In genomic region chr6:4930025-4930692, GRCh38 we compare ENCODE assay signal across 27 cellular contexts.
DNase-seq lines count a peak whose midpoint lies in the region; ATAC-seq and TF ChIP-seq lines count a peak whose summit lies in the region.
"Had no signal": no experiment of that assay in that cellular context is flagged by ENCODE, and none has a peak within 500 bp of the region (broad histone marks: within the 10 kb centered on the region; RNA-seq: fewer than 3 reads in every experiment).

No MANE protein-coding gene starts in this region.

- DNase-seq in NCI-H345 (lab: John Stamatoyannopoulos, UW) (peak; percentile 38), NCI-H345 treated with DMSO at 0.1 percent for 48 hours (lab: John Stamatoyannopoulos, UW; ENCODE audit: unreplicated experiment) (no peak), NCI-H774 (lab: John Stamatoyannopoulos, UW) (peak; percentile 40), psoas muscle (no peak), KG1 (lab: John Stamatoyannopoulos, UW) (no peak), hepatic stellate cell (ENCODE audit: low spot score) (no peak), RWPE1 (ENCODE audit: low spot score) (no peak)
- no peak for DNase-seq in central memory CD8-positive, alpha-beta T cell (ENCODE audit: low spot score in 2 of 2)
- DNase-seq: activated CD4-positive, alpha-beta T cell treated with anti-CD3 and anti-CD28 coated beads, Interleukin-2, amount 10 ng/mL, durations not matched to agents 24 days and 14 days; activated CD8-positive, alpha-beta memory T cell treated with anti-CD3 and anti-CD28 coated beads, Interleukin-2, amount 10 ng/mL, durations not matched to agents 7 days and 5 days; BE2C; cerebellar nuclear complex; EL; GM23248; islet precursor cell; naive B cell; NCI-H2171; NCI-H526; SJCRH30; stimulated activated CD4-positive, alpha-beta T cell treated with anti-CD3 and anti-CD28 coated beads, Interleukin-12 subunit alpha, Interleukin-12 subunit beta, amount 100 ng/mL, for 4 hours; stomach; transverse colon had no signal

- peak overlapping the region; percentile 67 for H3K27ac Mint-ChIP-seq in central memory CD8-positive, alpha-beta T cell (ENCODE audit: low read depth)
- H3K27ac Mint-ChIP-seq: activated CD4-positive, alpha-beta T cell treated with anti-CD3 and anti-CD28 coated beads, Interleukin-2, amount 10 ng/mL, durations not matched to agents 24 days and 14 days; activated CD8-positive, alpha-beta memory T cell treated with anti-CD3 and anti-CD28 coated beads, Interleukin-2, amount 10 ng/mL, durations not matched to agents 7 days and 5 days; activated naive CD4-positive, alpha-beta T cell treated with anti-CD3 and anti-CD28 coated beads, Interleukin-2, amount 50 U/mL, for 72 hours; activated T-helper 1 cell treated with anti-CD3 and anti-CD28 coated beads, Interleukin-12 subunit alpha, Interleukin-12 subunit beta, Interleukin-2, Interleukin-4 antibody, amounts not matched to agents 30 ng/mL and 10 ng/mL and 1 ng/mL, durations not matched to agents 14 hours and 24 hours and 36 hours had no signal

- no peaks in the 10 kb centered on the region for H3K27me3 Mint-ChIP-seq in central memory CD8-positive, alpha-beta T cell
- H3K27me3 Mint-ChIP-seq: activated CD4-positive, alpha-beta T cell treated with anti-CD3 and anti-CD28 coated beads, Interleukin-2, amount 10 ng/mL, durations not matched to agents 24 days and 14 days; activated CD8-positive, alpha-beta memory T cell treated with anti-CD3 and anti-CD28 coated beads, Interleukin-2, amount 10 ng/mL, durations not matched to agents 7 days and 5 days; naive B cell had no signal

- intact Hi-C loops in psoas muscle (cut with DNase I), result loop anchor here (10.0 kb wide), 3 partner anchors 125 to 615 kb away; partner anchors contain the start of gene CDYL (in 1 of the 2)

- no peak for ATAC-seq in central memory CD8-positive, alpha-beta T cell (replicated peaks; ENCODE audit: extremely low read depth, poor library complexity, severe bottlenecking)
- ATAC-seq in psoas muscle, result peak in 3 of 4 donors; percentile 29 to 53 (median 43)
- ATAC-seq: activated CD8-positive, alpha-beta memory T cell treated with anti-CD3 and anti-CD28 coated beads, Interleukin-2, amount 10 ng/mL, durations not matched to agents 7 days and 5 days; activated naive CD4-positive, alpha-beta T cell treated with anti-CD3 and anti-CD28 coated beads, Interleukin-2, amount 50 U/mL, for 72 hours; esophagus mucosa had no signal

- POLR2A ChIA-PET in RWPE1 (lab: Yijun Ruan, JAX; ENCODE audit: low non-redundant PET), result no interaction called here

- H3K9me3 Mint-ChIP-seq in central memory CD8-positive, alpha-beta T cell, result no peaks in the 10 kb centered on the region
- H3K9me3 Mint-ChIP-seq: activated CD4-positive, alpha-beta T cell treated with anti-CD3 and anti-CD28 coated beads, Interleukin-2, amount 10 ng/mL, durations not matched to agents 24 days and 14 days; activated naive CD4-positive, alpha-beta T cell treated with anti-CD3 and anti-CD28 coated beads, Interleukin-2, amount 50 U/mL, for 72 hours; activated T-helper 1 cell treated with anti-CD3 and anti-CD28 coated beads, Interleukin-12 subunit alpha, Interleukin-12 subunit beta, Interleukin-2, Interleukin-4 antibody, amounts not matched to agents 30 ng/mL and 10 ng/mL and 1 ng/mL, durations not matched to agents 14 hours and 24 hours and 36 hours; naive B cell had no signal

- no peaks in the 10 kb centered on the region for H3K9me3 ChIP-seq in psoas muscle
- H3K9me3 ChIP-seq: ascending aorta, BE2C, SJCRH30, stomach, transverse colon had no signal

- H3K4me1 ChIP-seq in psoas muscle, result peaks cover 34% of the 10 kb centered on the region

- no peaks in the 10 kb centered on the region for H3K36me3 ChIP-seq in psoas muscle (ENCODE audit: insufficient read depth in 1 of 2, low read depth in 1 of 2)
- H3K36me3 ChIP-seq: ascending aorta, BE2C, SJCRH30, stomach, transverse colon had no signal

- 31 to 40% (median 39%) methylated on average over 4 of the region's 4 CpGs for WGBS in psoas muscle, 3 donors

- peaks cover 63% of the 10 kb centered on the region for H3K4me1 Mint-ChIP-seq in central memory CD8-positive, alpha-beta T cell

- H3K36me3 Mint-ChIP-seq in central memory CD8-positive, alpha-beta T cell (ENCODE audit: insufficient read depth), result peaks cover 4% of the 10 kb centered on the region
- H3K36me3 Mint-ChIP-seq: activated naive CD4-positive, alpha-beta T cell treated with anti-CD3 and anti-CD28 coated beads, Interleukin-2, amount 50 U/mL, for 72 hours had no signal

- no peak overlapping the region for H3K4me3 Mint-ChIP-seq in central memory CD8-positive, alpha-beta T cell
- H3K4me3 Mint-ChIP-seq: activated CD4-positive, alpha-beta T cell treated with anti-CD3 and anti-CD28 coated beads, Interleukin-2, amount 10 ng/mL, durations not matched to agents 24 days and 14 days; activated CD8-positive, alpha-beta memory T cell treated with anti-CD3 and anti-CD28 coated beads, Interleukin-2, amount 10 ng/mL, durations not matched to agents 7 days and 5 days; activated T-helper 1 cell treated with anti-CD3 and anti-CD28 coated beads, Interleukin-12 subunit alpha, Interleukin-12 subunit beta, Interleukin-2, Interleukin-4 antibody, amounts not matched to agents 30 ng/mL and 10 ng/mL and 1 ng/mL, durations not matched to agents 14 hours and 24 hours and 36 hours; naive B cell had no signal

- H3K27ac ChIP-seq in psoas muscle, result no peak overlapping the region
- no peak overlapping the region for H3K27ac ChIP-seq in RWPE1
- H3K27ac ChIP-seq: ascending aorta, GM23248, SJCRH30, stomach, VCaP had no signal

- no peak overlapping the region for H3K4me3 ChIP-seq in psoas muscle
- H3K4me3 ChIP-seq: ascending aorta, GM23248, SJCRH30, stomach, transverse colon had no signal

- CTCF ChIA-PET in RWPE1 (lab: Yijun Ruan, JAX), result interaction anchor here (0.5 kb wide), 1 partner anchor 37 kb away, joined by 3 read pairs; no protein-coding TSS in a partner anchor

- TF ChIP-seq CTCF in psoas muscle (IDR thresholded peaks at IDR 0.05) (no peak), RWPE1 (conservative IDR thresholded peaks at IDR 0.05; ENCODE audit: low read depth) (no peak)

- H3K27me3 ChIP-seq in psoas muscle (ENCODE audit: insufficient read depth in 3 of 3, low read length in 2 of 3), result no peaks in the 10 kb centered on the region
- H3K27me3 ChIP-seq: ascending aorta, BE2C, SJCRH30, stomach, transverse colon had no signal

Comparison
In these comparisons a context has a peak if more than half of its experiments do, and no peak if none do; other contexts are left out.
1. DNase-seq: peak in NCI-H345 (single experiment) and NCI-H774 (single experiment); none in NCI-H345 treated with DMSO at 0.1 percent for 48 hours (single experiment), central memory CD8-positive, alpha-beta T cell (0 of 2), psoas muscle (0 of 2), KG1 (single experiment), hepatic stellate cell (single experiment) and RWPE1 (single experiment).